15 cellular contexts compared by ENCODE assay signal in the genomic region with DNA sequence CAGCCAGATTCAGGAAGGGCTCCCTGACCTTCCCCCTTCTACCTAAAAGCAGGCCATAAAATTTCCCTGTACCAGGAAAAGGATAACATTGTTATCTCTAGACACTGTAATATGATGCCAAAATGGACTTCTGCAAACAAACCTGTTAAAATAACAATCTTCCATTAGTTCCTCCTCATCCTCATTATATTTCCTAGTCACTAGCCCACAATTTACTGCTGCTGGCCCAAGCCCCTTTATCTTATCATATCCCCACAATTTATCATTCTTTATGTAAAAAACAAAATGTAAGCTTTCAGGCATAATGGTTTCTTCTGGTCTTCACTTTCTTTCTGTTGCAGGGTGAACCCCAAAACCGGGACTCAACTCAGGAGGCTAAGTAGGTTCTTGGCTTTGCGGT.
"Had no signal": no experiment of that assay in that cellular context is flagged by ENCODE, and none has a peak within 500 bp of the region (broad histone marks: within the 10 kb centered on the region; RNA-seq: fewer than 3 reads in every experiment).

No MANE protein-coding gene starts in this region.

- DNase-seq: activated CD4-positive, alpha-beta T cell treated with anti-CD3 and anti-CD28 coated beads for 4 hours; activated CD4-positive, alpha-beta T cell treated with anti-CD3 and anti-CD28 coated beads, Interleukin-2, amount 50 U/mL, for 4 hours; activated CD4-positive, CD25-positive, alpha-beta regulatory T cell; activated naive CD4-positive, alpha-beta T cell; activated T-cell treated with anti-CD3 and anti-CD28 coated beads for 4 hours; activated T-cell treated with anti-CD3 and anti-CD28 coated beads, Interleukin-2, amount 50 U/mL, for 72 hours; central memory CD4-positive, alpha-beta T cell; endodermal cell; foreskin keratinocyte; heart right ventricle; naive B cell; ovary; right lobe of liver; stimulated activated CD4-positive, alpha-beta T cell treated with anti-CD3 and anti-CD28 coated beads, Interleukin-2, amount 100 ng/mL, for 48 hours; stimulated activated naive CD4-positive, alpha-beta T cell treated with Interleukin-2 at 50 U/mL for 16 hours had no signal
